ENCODE assay signal across 8 cellular contexts in the genomic region with DNA sequence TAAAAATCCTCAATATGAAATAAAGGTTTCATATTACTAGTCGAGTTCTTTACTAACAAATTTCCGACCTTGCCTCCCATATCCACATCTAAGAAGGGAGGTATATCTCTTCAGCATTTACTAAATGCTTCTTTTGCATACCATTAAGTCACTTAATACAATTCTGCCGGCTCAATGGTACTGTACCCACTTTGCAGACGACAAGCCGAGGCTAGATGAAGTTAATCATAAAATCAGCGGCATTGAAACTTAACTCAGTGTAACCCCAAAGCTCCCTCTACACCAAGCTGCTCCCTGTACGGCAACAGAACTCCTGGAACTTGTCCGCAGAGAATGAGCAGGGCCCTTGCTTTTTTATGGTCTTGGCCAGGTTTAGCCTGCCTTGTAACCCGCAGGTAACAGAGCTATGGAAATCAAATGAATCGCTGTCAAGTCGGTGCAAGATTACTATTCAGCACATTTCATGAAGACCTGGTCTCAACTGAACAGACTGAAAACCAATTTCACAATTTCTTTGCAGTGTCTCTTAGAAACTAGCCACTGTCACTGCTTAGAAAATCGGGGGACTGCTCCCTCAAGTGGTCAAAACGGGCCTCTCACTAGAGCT. TPM values are rescaled to one million over a fixed set of nuclear protein-coding genes. Genes with fewer than 3 reads are reported as not detected.
DNase-seq lines count a peak whose midpoint lies in the region; ATAC-seq, FAIRE-seq and TF ChIP-seq lines count a peak whose summit lies in the region.

No MANE protein-coding gene starts in this region.

- TF ChIP-seq CTCF in C4-2B (conservative IDR thresholded peaks at IDR 0.05) (no peak), endothelial cell of umbilical vein (IDR thresholded peaks at IDR 0.05; ENCODE audit: extremely low read depth in 1 of 2, insufficient read depth in 1 of 2, low read depth in 1 of 2, low read length in 2 of 2) (no peak), neural progenitor cell (IDR thresholded peaks at IDR 0.05) (no peak)

- CTCF ChIA-PET in endothelial cell of umbilical vein (lab: Charles Lee), result interaction anchor here (0.7 to 4.7 kb wide), 54 partner anchors 9 to 601 kb away, joined by 3 to 148 read pairs (median 5); a partner anchor contains a TSS

- no peaks in the 10 kb centered on the region for H3K9me3 ChIP-seq in endothelial cell of umbilical vein (replicated peaks; ENCODE audit: control insufficient read depth, insufficient read depth, low read length)
- no peaks in the 10 kb centered on the region for H3K9me3 ChIP-seq in neural progenitor cell (ENCODE audit: low read depth)

- peak overlapping the region; percentile 97 for H3K4me3 Mint-ChIP-seq in neural progenitor cell

- H3K4me1 ChIP-seq in endothelial cell of umbilical vein (ENCODE audit: control insufficient read depth, extremely low read depth, insufficient read depth, low read length) (peaks cover 33% of the 10 kb centered on the region), neural progenitor cell (peaks cover 23% of the 10 kb centered on the region)

- H3K27me3 ChIP-seq in endothelial cell of umbilical vein (ENCODE audit: control insufficient read depth in 2 of 2, insufficient read depth in 2 of 2, low read length in 2 of 2) (no peaks in the 10 kb centered on the region), neural progenitor cell (no peaks in the 10 kb centered on the region)

- no peaks in the 10 kb centered on the region for H3K27me3 Mint-ChIP-seq in neural progenitor cell (ENCODE audit: insufficient read depth, low read depth)

- DNase-seq in NCI-H82 treated with DMSO at 0.1 percent for 48 hours (lab: John Stamatoyannopoulos, UW; ENCODE audit: unreplicated experiment), result peak; percentile 70
- DNase-seq in endothelial cell of umbilical vein (ENCODE audit: low read depth, low spot score), result no peak
- DNase-seq in neural progenitor cell (ENCODE audit: low spot score), result no peak
- DNase-seq in NCI-H524 treated with DMSO at 0.1 percent for 48 hours (lab: John Stamatoyannopoulos, UW), result no peak
- no peak for DNase-seq in NCI-H1930 (lab: John Stamatoyannopoulos, UW)

- H3F3A ChIP-seq in neural progenitor cell (ENCODE audit: low read depth), result peaks cover 8% of the 10 kb centered on the region

- peak overlapping the region; percentile 87 for H3K27ac Mint-ChIP-seq in neural progenitor cell

- H3K36me3 Mint-ChIP-seq in neural progenitor cell, result peaks cover 24% of the 10 kb centered on the region

- BruUV-seq in endothelial cell of umbilical vein (replicated peaks; lab: Mats Ljungman, UMichigan), result TSS peak; percentile 56

- H3K4me1 Mint-ChIP-seq in neural progenitor cell, result peaks cover 47% of the 10 kb centered on the region

- H3K9ac ChIP-seq in endothelial cell of umbilical vein (replicated peaks; ENCODE audit: extremely low read depth, insufficient read depth, low read length) (peak overlapping the region; percentile 89), neural progenitor cell (peak overlapping the region; percentile 16)

- H2AFZ ChIP-seq in endothelial cell of umbilical vein (ENCODE audit: low read depth, low read length), result peak overlapping the region; percentile 30
- peak overlapping the region; percentile 38 for H2AFZ ChIP-seq in neural progenitor cell (replicated peaks)

- dilution Hi-C loops in endothelial cell of umbilical vein (cut with MboI; ENCODE audit: extremely low pct_ligation_motif_present, low sequenced_read_pairs), result no loop called here

- peak overlapping the region; percentile 52 to 89 (median 70) for H3K4me3 ChIP-seq in endothelial cell of umbilical vein (replicated peaks in 1 of 3; ENCODE audit: insufficient read depth in 1 of 3, low read depth in 1 of 3, low read length in 3 of 3)
- peak overlapping the region; percentile 73 for H3K4me3 ChIP-seq in neural progenitor cell

- ATAC-seq in GM21526 (IDR thresholded peaks at IDR 0.05; ENCODE audit: low FRiP score, unreplicated experiment), result peak; percentile 5
- ATAC-seq in HG03565 (IDR thresholded peaks at IDR 0.05; ENCODE audit: unreplicated experiment), result no peak

- no peak for FAIRE-seq in endothelial cell of umbilical vein (lab: Jason Lieb, UNC)

- peak; percentile 4 for TF ChIP-seq POLR2A in endothelial cell of umbilical vein (IDR thresholded peaks at IDR 0.05; ENCODE audit: low read depth, low read length)

- POLR2A ChIA-PET in endothelial cell of umbilical vein (lab: Charles Lee), result interaction anchor here (1.2 to 1.5 kb wide), 4 partner anchors 36 to 574 kb away, joined by 3 to 4 read pairs (median 3); a partner anchor contains a TSS

- H3K36me3 ChIP-seq in endothelial cell of umbilical vein (ENCODE audit: control insufficient read depth in 2 of 2, extremely low read depth in 1 of 2, insufficient read depth in 2 of 2, low read length in 2 of 2) (no peaks in the 10 kb centered on the region), neural progenitor cell (no peaks in the 10 kb centered on the region)

- H3K27ac ChIP-seq in C4-2B (peak overlapping the region; percentile 65), endothelial cell of umbilical vein (ENCODE audit: insufficient read depth, low read depth, low read length) (peak overlapping the region; percentile 9), neural progenitor cell (no peak overlapping the region)

- no peaks in the 10 kb centered on the region for H3K9me1 ChIP-seq in endothelial cell of umbilical vein (replicated peaks; ENCODE audit: control insufficient read depth, extremely low read depth, insufficient read depth, low read length)

- H4K20me1 ChIP-seq in endothelial cell of umbilical vein (replicated peaks; ENCODE audit: control insufficient read depth, extremely low read depth, insufficient read depth, low read length) (no peaks in the 10 kb centered on the region), neural progenitor cell (ENCODE audit: low read depth) (peaks cover 33% of the 10 kb centered on the region)

- H3K4me2 ChIP-seq in endothelial cell of umbilical vein (ENCODE audit: insufficient read depth, low read length) (peak overlapping the region; percentile 85), neural progenitor cell (peak overlapping the region; percentile 85)

- intact Hi-C loops in endothelial cell of umbilical vein (cut with micrococcal nuclease), result loop anchor here (1.0 to 2.0 kb wide), 14 partner anchors 22 to 574 kb away; a partner anchor contains a TSS

- peaks cover 73% of the 10 kb centered on the region for H3K79me2 ChIP-seq in endothelial cell of umbilical vein (ENCODE audit: control insufficient read depth, insufficient read depth, low read length)
- H3K79me2 ChIP-seq in neural progenitor cell (ENCODE audit: low read depth), result peaks cover 92% of the 10 kb centered on the region

- H3K9me3 Mint-ChIP-seq in neural progenitor cell, result no peaks in the 10 kb centered on the region

TF ChIP-seq in endothelial cell of umbilical vein, 7 proteins besides CTCF, POLR2A, EP300 and RAD21:
- TF ChIP-seq POLR2AphosphoS5 (IDR thresholded peaks at IDR 0.05; ENCODE audit: insufficient read depth, low read depth, low read length) (no peak), EZH2 (IDR thresholded peaks at IDR 0.05; ENCODE audit: borderline replicate concordance, low read depth, low read length, severe bottlenecking) (no peak), GATA2 (IDR thresholded peaks at IDR 0.05; ENCODE audit: insufficient read depth, insufficient read length, low read depth, low read length) (no peak), FOS (IDR thresholded peaks at IDR 0.05; ENCODE audit: borderline replicate concordance, insufficient read depth, low read length) (no peak), JUN (IDR thresholded peaks at IDR 0.05; ENCODE audit: borderline replicate concordance, insufficient read depth, insufficient read length, low read depth) (no peak), MYC (IDR thresholded peaks at IDR 0.05; ENCODE audit: low read depth, low read length) (no peak)
- TF ChIP-seq, protein P1, sequence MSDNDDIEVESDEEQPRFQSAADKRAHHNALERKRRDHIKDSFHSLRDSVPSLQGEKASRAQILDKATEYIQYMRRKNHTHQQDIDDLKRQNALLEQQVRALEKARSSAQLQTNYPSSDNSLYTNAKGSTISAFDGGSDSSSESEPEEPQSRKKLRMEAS (IDR thresholded peaks at IDR 0.05; ENCODE audit: insufficient read depth, insufficient read length), result no peak
TF ChIP-seq in endothelial cell of umbilical vein: peak in this region for 0.

RNA-seq across cellular contexts. Expression of a gene that starts 0.7 kb away (rescaled TPM):
- total RNA-seq in endothelial cell of umbilical vein, result 16.1 and 18.1 TPM in 2 replicates
- polyA plus RNA-seq in endothelial cell of umbilical vein, result 9.0 and 9.1 TPM in 2 replicates
- 11.1 and 12.8 TPM in 2 replicates for polyA plus RNA-seq in endothelial cell of umbilical vein (2011; cell fraction: cytosol; rRNA removed)
- 18.1 and 18.6 TPM in 2 replicates for polyA plus RNA-seq in endothelial cell of umbilical vein (2011; cell fraction: nucleus; rRNA removed)
- polyA plus RNA-seq in endothelial cell of umbilical vein (2012), result 8.6 and 12.5 TPM in 2 replicates
- 45.4 and 47.3 TPM in 2 replicates for polyA minus RNA-seq in endothelial cell of umbilical vein
- polyA minus RNA-seq in endothelial cell of umbilical vein (2011; cell fraction: cytosol; rRNA and poly(A)+ RNA removed), result 59.8 TPM
- polyA minus RNA-seq in endothelial cell of umbilical vein (2011; cell fraction: nucleus; rRNA and poly(A)+ RNA removed), result 57.8 and 102 TPM in 2 replicates
- total RNA-seq in neural progenitor cell (ENCODE audit: low replicate concordance), result 17.1 and 20.7 TPM in 2 replicates

RNA-seq across cellular contexts. Expression of a gene that starts 0.9 kb away (rescaled TPM):
- total RNA-seq in endothelial cell of umbilical vein (26.5 and 27.2 TPM in 2 replicates), neural progenitor cell (ENCODE audit: low replicate concordance) (62.4 and 76.6 TPM in 2 replicates)
- polyA plus RNA-seq in endothelial cell of umbilical vein, result 10.1 and 11.2 TPM in 2 replicates
- 14.2 and 20.6 TPM in 2 replicates for polyA plus RNA-seq in endothelial cell of umbilical vein (2011; cell fraction: cytosol; rRNA removed)
- 17.8 and 19.8 TPM in 2 replicates for polyA plus RNA-seq in endothelial cell of umbilical vein (2011; cell fraction: nucleus; rRNA removed)
- 9.5 and 14.9 TPM in 2 replicates for polyA plus RNA-seq in endothelial cell of umbilical vein (2012)
- 17.8 and 26.2 TPM in 2 replicates for polyA minus RNA-seq in endothelial cell of umbilical vein
- polyA minus RNA-seq in endothelial cell of umbilical vein (2011; cell fraction: cytosol; rRNA and poly(A)+ RNA removed), result 57.2 TPM
- 12.7 and 28.6 TPM in 2 replicates for polyA minus RNA-seq in endothelial cell of umbilical vein (2011; cell fraction: nucleus; rRNA and poly(A)+ RNA removed)
